In genomic region chr12:49823350-49823749, GRCh38 we compare ENCODE assay signal across 16 cellular contexts.
"Had no signal": no experiment of that assay in that cellular context is flagged by ENCODE, and none has a peak within 500 bp of the region (broad histone marks: within the 10 kb centered on the region; RNA-seq: fewer than 3 reads in every experiment).

No MANE protein-coding gene starts in this region.

- H3K27ac Mint-ChIP-seq: effector memory CD8-positive, alpha-beta T cell had no signal

- H3K27me3 Mint-ChIP-seq: effector memory CD8-positive, alpha-beta T cell; naive thymus-derived CD8-positive, alpha-beta T cell had no signal

- H3K9me3 Mint-ChIP-seq: effector memory CD8-positive, alpha-beta T cell; naive thymus-derived CD8-positive, alpha-beta T cell had no signal

- H3K4me3 Mint-ChIP-seq: effector memory CD8-positive, alpha-beta T cell had no signal

- ATAC-seq: effector memory CD8-positive, alpha-beta T cell; mucosa of descending colon; naive thymus-derived CD8-positive, alpha-beta T cell; psoas muscle had no signal

- DNase-seq: effector memory CD8-positive, alpha-beta T cell; esophagus squamous epithelium; foreskin fibroblast; head of caudate nucleus; hippocampal formation; kidney glomerular epithelial cell; mammary epithelial cell; mucosa of descending colon; naive thymus-derived CD8-positive, alpha-beta T cell; occipital lobe; psoas muscle; retina; small intestine; stimulated activated CD4-positive, alpha-beta T cell treated with anti-CD3 and anti-CD28 coated beads, Interleukin-12 subunit alpha, Interleukin-12 subunit beta, amount 100 ng/mL, for 4 hours; stimulated activated naive CD4-positive, alpha-beta T cell treated with Interleukin-2 at 50 U/mL for 16 hours; trophoblast cell had no signal
